Comparison of ENCODE assay signal across 8 cellular contexts in genomic region chr5:74251106-74252032, GRCh38.
DNase-seq lines count a peak whose midpoint lies in the region; ATAC-seq and TF ChIP-seq lines count a peak whose summit lies in the region.

No MANE protein-coding gene starts in this region.

- TF ChIP-seq CTCF in GM13976 (IDR thresholded peaks at IDR 0.05; ENCODE audit: borderline replicate concordance, control extremely low read depth, extremely low read depth, insufficient read depth, missing control alignments) = no peak

- DNase-seq in GDM1 (lab: John Stamatoyannopoulos, UW) = peak; percentile 78
- DNase-seq in fibroblast of gingiva (ENCODE audit: low read depth) = peak; percentile 83
- peak; percentile 71 for DNase-seq in pulmonary artery endothelial cell (ENCODE audit: low read depth, low spot score)
- no peak for DNase-seq in NCI-H1092 treated with DMSO at 0.1 percent for 48 hours (lab: John Stamatoyannopoulos, UW)
- DNase-seq in GM13976 (ENCODE audit: low spot score) = no peak

- no peak for ATAC-seq in GM21515 (IDR thresholded peaks at IDR 0.05; ENCODE audit: unreplicated experiment)
- no peak for ATAC-seq in GM18861 (IDR thresholded peaks at IDR 0.05; ENCODE audit: unreplicated experiment)

- in situ Hi-C loops in GM13976 (cut with MboI; ENCODE audit: low sequenced_read_pairs, unreplicated experiment) = no loop called here

TF ChIP-seq in PFSK-1, 5 proteins besides CTCF, POLR2A, EP300 and RAD21:
- TF ChIP-seq POLR2AphosphoS5 (IDR thresholded peaks at IDR 0.05; ENCODE audit: low read depth, low read length) (no peak), TAF1 (IDR thresholded peaks at IDR 0.05; ENCODE audit: borderline replicate concordance, insufficient read depth, low read length) (no peak), SIN3A (IDR thresholded peaks at IDR 0.05; ENCODE audit: borderline replicate concordance, insufficient read depth, low read length) (peak; percentile 53; the same call in 1 of the 2 replicates), FOXP2 (optimal IDR thresholded peaks at IDR 0.05; ENCODE audit: borderline replicate concordance, extremely low read depth, extremely low read length, insufficient read depth) (peak; percentile 90)

Comparison
In these comparisons a context has a peak if more than half of its experiments do, and no peak if none do; other contexts are left out.
1. DNase-seq: peak in GDM1 (single experiment), fibroblast of gingiva (single experiment) and pulmonary artery endothelial cell (single experiment); none in NCI-H1092 treated with DMSO at 0.1 percent for 48 hours (single experiment) and GM13976 (single experiment).